ENCODE assay signal across 8 cellular contexts in the genomic region with DNA sequence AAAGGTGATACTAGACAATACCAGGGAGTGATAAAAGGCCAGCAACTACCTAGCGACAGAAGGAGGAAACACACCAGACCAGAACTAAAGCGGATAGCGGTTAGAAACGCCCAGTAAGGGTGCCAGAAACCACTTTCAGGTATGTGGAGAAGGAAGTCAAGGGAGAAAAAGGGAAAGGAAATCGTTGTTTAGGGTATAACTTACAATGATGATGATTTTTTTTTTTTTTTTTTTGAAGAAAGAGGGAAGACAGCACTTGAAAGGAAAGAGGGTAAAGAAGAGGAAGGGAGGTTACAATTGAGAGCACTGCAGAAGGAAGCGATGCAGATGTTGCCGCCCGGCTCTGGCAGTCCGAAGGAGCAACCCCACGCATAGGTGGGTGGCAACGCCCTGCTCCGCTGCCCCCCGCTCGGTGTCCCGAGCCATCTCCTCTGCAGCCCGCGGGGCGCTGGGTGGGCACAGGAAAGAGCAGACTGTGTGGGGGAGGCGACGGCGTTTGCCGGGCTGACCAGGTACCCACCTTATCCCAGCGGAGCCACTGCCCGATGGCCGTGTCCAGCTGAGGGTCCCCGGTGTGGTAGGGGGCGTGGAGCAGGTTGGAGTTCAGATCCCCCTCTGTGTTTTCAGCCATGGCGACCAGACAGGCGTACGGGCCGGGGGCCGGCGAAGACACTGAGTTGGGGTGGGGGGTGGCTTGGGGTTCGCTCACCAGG. TPM values are rescaled to one million over a fixed set of nuclear protein-coding genes. Genes with fewer than 3 reads are reported as not detected.
DNase-seq lines count a peak whose midpoint lies in the region; ATAC-seq and TF ChIP-seq lines count a peak whose summit lies in the region.

No MANE protein-coding gene starts in this region.

- H3K9me3 Mint-ChIP-seq in activated naive CD4-positive, alpha-beta T cell treated with anti-CD3 and anti-CD28 coated beads, Interleukin-2, amount 10 ng/mL, durations not matched to agents 7 days and 5 days, result no peaks in the 10 kb centered on the region

- TSS peak; percentile 64 for BruUV-seq in PC-9 (replicated peaks; lab: Mats Ljungman, UMichigan)

- H3K9ac ChIP-seq in HUES64 (ENCODE audit: low read depth, low read length), result peak overlapping the region; percentile 53

- H3K4me2 ChIP-seq in PC-9, result peak overlapping the region; percentile 90

- no peaks in the 10 kb centered on the region for H3K27me3 ChIP-seq in HUES64 (ENCODE audit: insufficient read depth, low read length)
- no peaks in the 10 kb centered on the region for H3K27me3 ChIP-seq in PC-9 (ENCODE audit: insufficient read depth, low read depth)
- no peaks in the 10 kb centered on the region for H3K27me3 ChIP-seq in heart left ventricle

- no peaks in the 10 kb centered on the region for H3K36me3 Mint-ChIP-seq in activated naive CD4-positive, alpha-beta T cell treated with anti-CD3 and anti-CD28 coated beads, Interleukin-2, amount 10 ng/mL, durations not matched to agents 7 days and 5 days

- H3K4me1 Mint-ChIP-seq in activated naive CD4-positive, alpha-beta T cell treated with anti-CD3 and anti-CD28 coated beads, Interleukin-2, amount 10 ng/mL, durations not matched to agents 7 days and 5 days, result peaks cover 24% of the 10 kb centered on the region

- TF ChIP-seq CTCF in PC-9 (conservative IDR thresholded peaks at IDR 0.05) (peak; percentile 8; the same call in 1 of the 2 replicates), heart left ventricle (IDR thresholded peaks at IDR 0.05) (no peak)

- H3K27me3 Mint-ChIP-seq in activated naive CD4-positive, alpha-beta T cell treated with anti-CD3 and anti-CD28 coated beads, Interleukin-2, amount 10 ng/mL, durations not matched to agents 7 days and 5 days, result no peaks in the 10 kb centered on the region

- WGBS in HUES64, result 1% methylated on average over 34 of the region's 34 CpGs
- WGBS in heart left ventricle, 4 donors, result 1 to 2% (median 1%) methylated on average over 22 to 34 of the region's 34 CpGs

- H3F3A ChIP-seq in PC-9 (ENCODE audit: insufficient read depth, low read depth), result no peaks in the 10 kb centered on the region

- H3K9me2 ChIP-seq in PC-9 (ENCODE audit: insufficient read depth), result no peaks in the 10 kb centered on the region

- H3K36me3 ChIP-seq in HUES64 (ENCODE audit: insufficient read depth, low read length) (no peaks in the 10 kb centered on the region), PC-9 (ENCODE audit: low read depth) (no peaks in the 10 kb centered on the region), heart left ventricle (no peaks in the 10 kb centered on the region)

- H3K27ac Mint-ChIP-seq in activated naive CD4-positive, alpha-beta T cell treated with anti-CD3 and anti-CD28 coated beads, Interleukin-2, amount 10 ng/mL, durations not matched to agents 7 days and 5 days, result peak overlapping the region; percentile 85

- DNase-seq in Right ventricle myocardium inferior (ENCODE audit: missing footprints) (peak; percentile 75), cardiac septum (ENCODE audit: low spot score) (no peak), PC-9 (peak; percentile 56 to 81), heart left ventricle (peak in 2 of 5 donors; percentile 19 to 36), posterior vena cava (ENCODE audit: low spot score) (peak; percentile 83), epidermal melanocyte (ENCODE audit: insufficient read length, low spot score) (no peak)
- DNase-seq in activated naive CD4-positive, alpha-beta T cell treated with anti-CD3 and anti-CD28 coated beads, Interleukin-2, amount 10 ng/mL, durations not matched to agents 7 days and 5 days, result peak; percentile 62

- peak; percentile 18 for ATAC-seq in Right ventricle myocardium inferior
- peak in 3 of 4 donors; percentile 2 to 12 (median 10) for ATAC-seq in heart left ventricle

- H3K4me1 ChIP-seq in HUES64 (ENCODE audit: insufficient read depth, low read length) (0 out of 2 replicates have a peak, but pooled peaks cover 4% of the 10 kb centered on the region), PC-9 (replicated peaks; ENCODE audit: insufficient read depth) (peaks cover 14% of the 10 kb centered on the region), heart left ventricle (peaks cover 0 to 9% (median 5%) of the 10 kb centered on the region in 12 donors)

- peak overlapping the region; percentile 98 for H2AFZ ChIP-seq in PC-9

- no peaks in the 10 kb centered on the region for H4K20me1 ChIP-seq in PC-9 (ENCODE audit: insufficient read depth)

- H3K4me3 ChIP-seq in HUES64 (ENCODE audit: low read length) (peak overlapping the region; percentile 80), PC-9 (peak overlapping the region; percentile 76), heart left ventricle (peak overlapping the region; percentile 69 to 94 (median 81))

- H3K9me3 ChIP-seq in HUES64 (ENCODE audit: insufficient read depth, low read depth, low read length) (no peaks in the 10 kb centered on the region), PC-9 (ENCODE audit: insufficient read depth, low read depth) (no peaks in the 10 kb centered on the region), heart left ventricle (no peaks in the 10 kb centered on the region)

- intact Hi-C loops in Right ventricle myocardium inferior (cut with DNase I) (loop anchor here (5.0 to 10.0 kb wide), 2 partner anchors 75 to 223 kb away; a partner anchor contains a TSS), cardiac septum (cut with DNase I) (loop anchor here (10.0 kb wide), 1 partner anchor 73 kb away; no protein-coding TSS in a partner anchor), PC-9 (cut with micrococcal nuclease; ENCODE audit: unreplicated experiment) (loop anchor here (2.0 to 5.0 kb wide), 3 partner anchors 19 to 195 kb away; a partner anchor contains a TSS), heart left ventricle (cut with DNase I) (loop anchor here in 3 of 10 donors (2.0 to 5.0 kb wide), 3 partner anchors 51 to 95 kb away; a partner anchor contains a TSS), posterior vena cava (cut with DNase I) (no loop called here)

- CTCF ChIA-PET in PC-9 (lab: Charles Lee), result no interaction called here
- CTCF ChIA-PET in activated naive CD4-positive, alpha-beta T cell treated with anti-CD3 and anti-CD28 coated beads, Interleukin-2, amount 10 ng/mL, durations not matched to agents 7 days and 5 days (lab: Charles Lee), result interaction anchor here (1.9 kb wide), 1 partner anchor 9 kb away, joined by 8 read pairs; no protein-coding TSS in a partner anchor

- no peak for TF ChIP-seq POLR2A in heart left ventricle (IDR thresholded peaks at IDR 0.05)

- POLR2A ChIA-PET in PC-9 (lab: Charles Lee; ENCODE audit: unreplicated experiment), result interaction anchor here (0.6 to 1.2 kb wide), 3 partner anchors 96 to 645 kb away, joined by 3 to 9 read pairs (median 6); a partner anchor contains a TSS

- H3K27ac ChIP-seq in HUES64 (ENCODE audit: low read depth, low read length) (no peak overlapping the region), PC-9 (no peak overlapping the region), heart left ventricle (peak overlapping the region in 11 of 12 donors; percentile 69 to 94 (median 85))

- peak overlapping the region; percentile 94 for H3K4me3 Mint-ChIP-seq in activated naive CD4-positive, alpha-beta T cell treated with anti-CD3 and anti-CD28 coated beads, Interleukin-2, amount 10 ng/mL, durations not matched to agents 7 days and 5 days

- H3K79me2 ChIP-seq in PC-9 (ENCODE audit: low read depth), result no peaks in the 10 kb centered on the region

RNA-seq across cellular contexts. Expression of a gene that starts 0.5 kb away (rescaled TPM):
- total RNA-seq in Right ventricle myocardium inferior (2.1 TPM), cardiac septum (1.8 TPM), PC-9 (2021) (7.3 and 7.8 TPM in 2 replicates), heart left ventricle (1 to 10 TPM; 1.4 to 3.1 (median 1.8) TPM), posterior vena cava (10 to 100 TPM in 1 of 2 donors, 1 to 10 TPM in 1; 4.1 to 11.5 TPM)
- polyA plus RNA-seq in HUES64 (2013, experiment 1 of 2), result 8.0 TPM
- 9.5 TPM for polyA plus RNA-seq in HUES64 (2013, experiment 2 of 2)
- 1 to 10 TPM in 1 of 2 donors, under 1 TPM in 1; 0.57 to 2.3 TPM for polyA plus RNA-seq in heart left ventricle

Comparison
In these comparisons a context has a peak if more than half of its experiments do, and no peak if none do; other contexts are left out.
1. DNase-seq: peak in Right ventricle myocardium inferior (single experiment), PC-9 (2 of 2), activated naive CD4-positive, alpha-beta T cell treated with anti-CD3 and anti-CD28 coated beads, Interleukin-2, amount 10 ng/mL, durations not matched to agents 7 days and 5 days (single experiment) and posterior vena cava (single experiment); none in cardiac septum (single experiment) and epidermal melanocyte (single experiment).
2. H3K27ac ChIP-seq: peak in heart left ventricle (11 of 12); none in HUES64 (single experiment) and PC-9 (single experiment).
3. intact Hi-C loops: an anchor here in Right ventricle myocardium inferior (5.0 to 10.0 kb wide), cardiac septum (10.0 kb wide) and PC-9 (2.0 to 5.0 kb wide); none called in posterior vena cava.
4. Peak in every context shown above with its lines, with median percentiles within 50 percentile points of each other: H3K4me3 ChIP-seq.